ENCODE assay signal across 8 cellular contexts in genomic region chr9:131366745-131367401, GRCh38. TPM values are rescaled to one million over a fixed set of nuclear protein-coding genes. Genes with fewer than 3 reads are reported as not detected.
DNase-seq lines count a peak whose midpoint lies in the region; ATAC-seq, FAIRE-seq and TF ChIP-seq lines count a peak whose summit lies in the region.

No MANE protein-coding gene starts in this region.

- no peaks in the 10 kb centered on the region for H3K9me3 ChIP-seq in GM12878 (replicated peaks; ENCODE audit: control insufficient read depth, insufficient read depth, low read length)

- no peaks in the 10 kb centered on the region for H3K36me3 ChIP-seq in ACC112 (ENCODE audit: insufficient read depth, low read length)
- no peaks in the 10 kb centered on the region for H3K36me3 ChIP-seq in GM12878 (ENCODE audit: control insufficient read depth in 2 of 2, insufficient read depth in 2 of 2, low read length in 1 of 2)

- H3K4me3 Mint-ChIP-seq in HFFc6 = peak overlapping the region; percentile 56

- H3K4me2 ChIP-seq in GM12878 (ENCODE audit: control insufficient read depth, insufficient read depth) = no peak overlapping the region

- ATAC-seq in GM12878 = peak; percentile 64

- H3K27me3 Mint-ChIP-seq in HFFc6 (ENCODE audit: insufficient read depth) = no peaks in the 10 kb centered on the region; the same call in 1 of the 2 replicates

- TF ChIP-seq RAD21 in GM12878 (IDR thresholded peaks at IDR 0.05; ENCODE audit: insufficient read depth, low read depth, low read length) = peak; percentile 40; the same call in 1 of the 2 replicates

- no peaks in the 10 kb centered on the region for H3K9me3 Mint-ChIP-seq in HFFc6

- RAD21 ChIA-PET in GM12878 (lab: Charles Lee; ENCODE audit: unreplicated experiment) = interaction anchor here (2.0 kb wide), 1 partner anchor 31 kb away, joined by 5 read pairs; no protein-coding TSS in a partner anchor

- H2AFZ ChIP-seq in ACC112 (ENCODE audit: low read length, unreplicated experiment) (peak overlapping the region; percentile 83), GM12878 (ENCODE audit: control insufficient read depth, low read depth, low read length) (no peak overlapping the region)

- BruUV-seq in GM12878 (replicated peaks; lab: Mats Ljungman, UMichigan) = no TSS peak

- CTCF ChIA-PET in GM12878 (lab: Yijun Ruan, JAX) = interaction anchor here (0.6 to 2.0 kb wide), 11 partner anchors 11 to 382 kb away, joined by 3 to 9 read pairs (median 4); no protein-coding TSS in a partner anchor

- no peaks in the 10 kb centered on the region for H3K27me3 ChIP-seq in ACC112 (ENCODE audit: insufficient read depth, low read length)
- no peaks in the 10 kb centered on the region for H3K27me3 ChIP-seq in GM12878 (replicated peaks in 1 of 2; ENCODE audit: control insufficient read depth in 2 of 2, insufficient read depth in 2 of 2, low read length in 1 of 2)

- no peak for TF ChIP-seq POLR2A in GM12878 (IDR thresholded peaks at IDR 0.05; ENCODE audit: low read depth, low read length)

- no peak for TF ChIP-seq EP300 in GM12878 (IDR thresholded peaks at IDR 0.05; ENCODE audit: borderline replicate concordance in 1 of 2, control insufficient read depth in 1 of 2, low read depth in 2 of 2, low read length in 2 of 2)

- POLR2A ChIA-PET in GM12878 (lab: Charles Lee) = interaction anchor here (0.5 kb wide), 1 partner anchor 183 kb away, joined by 4 read pairs; no protein-coding TSS in a partner anchor

- H3K9ac ChIP-seq in GM12878 (ENCODE audit: control insufficient read depth, insufficient read depth, low read length) = no peak overlapping the region

- H3K4me1 ChIP-seq in ACC112 (ENCODE audit: control insufficient read depth, insufficient read depth, low read length, unreplicated experiment) (peaks cover 7% of the 10 kb centered on the region), GM12878 (ENCODE audit: control insufficient read depth, insufficient read depth, low read length) (no peaks in the 10 kb centered on the region)

- intact Hi-C loops in GM12878 (cut with micrococcal nuclease; ENCODE audit: unreplicated experiment) = no loop called here

- no peaks in the 10 kb centered on the region for H3K36me3 Mint-ChIP-seq in HFFc6 (ENCODE audit: low read depth)

- FAIRE-seq in GM12878 (lab: Jason Lieb, UNC) = no peak

- peak; percentile 53 for TF ChIP-seq CTCF in HFFc6 (IDR thresholded peaks at IDR 0.05)
- TF ChIP-seq CTCF in GM12878 (IDR thresholded peaks at IDR 0.05 in 2 of 3, conservative IDR thresholded peaks at IDR 0.05 in 1 of 3; ENCODE audit: control insufficient read depth in 2 of 3, extremely low read depth in 1 of 3, insufficient read depth in 1 of 3, low read depth in 3 of 3, low read length in 3 of 3) = peak; percentile 6 to 50 (median 36); a peak in 3 of 6 replicates

- H3K79me2 ChIP-seq in ACC112 (ENCODE audit: control insufficient read depth, insufficient read depth, low read length, unreplicated experiment) (peaks cover 1% of the 10 kb centered on the region), GM12878 (ENCODE audit: control insufficient read depth, insufficient read depth, low read length) (peaks cover under 1% of the 10 kb centered on the region; the same call in 1 of the 2 replicates)

- H3K4me1 Mint-ChIP-seq in HFFc6 (ENCODE audit: low read depth) = peaks cover 10% of the 10 kb centered on the region

- in situ Hi-C loops in GM12878 (cut with MboI) (no loop called here), KBM-7 (cut with MboI; ENCODE audit: low pct_unique_long_range_greater_than_20kb, low sequenced_read_pairs) (no loop called here)

- DNase-seq in HFFc6 (peak; percentile 54), GM12878 (ENCODE audit: low read depth, low spot score) (no peak), kidney tubule cell (ENCODE audit: low spot score) (peak; percentile 69), MV-4-11 (lab: John Stamatoyannopoulos, UW) (no peak), KBM-7 (no peak), T-helper 1 cell (no peak)
- no peak for DNase-seq in activated CD4-positive, alpha-beta T cell treated with anti-CD3 and anti-CD28 coated beads, Interleukin-2, amount 50 U/mL, for 4 hours

- SMC1A ChIA-PET in GM12878 (lab: Charles Lee; ENCODE audit: uncharacterized antibody, unreplicated experiment) = interaction anchor here (0.7 to 1.1 kb wide), 4 partner anchors 113 to 379 kb away, joined by 3 to 5 read pairs (median 4); no protein-coding TSS in a partner anchor

- H3K4me3 ChIP-seq in ACC112 (ENCODE audit: low read depth, low read length) (peak overlapping the region; percentile 9; the same call in 1 of the 2 replicates), GM12878 (no peak overlapping the region)

- H3K27ac Mint-ChIP-seq in HFFc6 = peak overlapping the region; percentile 51

- no peaks in the 10 kb centered on the region for H4K20me1 ChIP-seq in GM12878 (ENCODE audit: control insufficient read depth, insufficient read depth)

- no peak overlapping the region for H3K27ac ChIP-seq in ACC112 (ENCODE audit: low read depth, low read length)
- no peak overlapping the region for H3K27ac ChIP-seq in GM12878 (ENCODE audit: control insufficient read depth, insufficient read depth)

- 24% methylated on average over 6 of the region's 6 CpGs for WGBS in GM12878 (ENCODE audit: insufficient coverage, insufficient replicate concordance, low lambda C conversion rate, missing lambda C conversion rate)

TF ChIP-seq in GM12878, 131 proteins besides CTCF, POLR2A, EP300 and RAD21:
- TF ChIP-seq SMC3 (IDR thresholded peaks at IDR 0.05; ENCODE audit: borderline replicate concordance, low read length) = peak; percentile 29; the same call in 1 of the 2 replicates
- no peak for TF ChIP-seq TCF3 (IDR thresholded peaks at IDR 0.05; ENCODE audit: borderline replicate concordance, insufficient read depth, low read depth, low read length)

RNA-seq across cellular contexts. Expression of gene PRRC2B, which starts 27.0 kb away (rescaled TPM):
- total RNA-seq in HFFc6 (2021; fragmentation: NEBNext Ultra II Directional; extraction: Animal tissue kit (Norgen Biotek cat#: 25700)) = 100 to 1,000 TPM; 130 to 173 (median 145) TPM
- total RNA-seq in GM12878 (2013; cell fraction: nucleolus; rRNA removed) = 179 and 186 TPM in 2 replicates
- total RNA-seq in GM12878 (2014; rRNA removed) (27.8 and 32.0 TPM in 2 replicates), GM12878 (2014; rRNA removed; fragmentation: Illumina TruSeq; extraction: Trizol) (21.2 and 21.6 TPM in 2 replicates), GM12878 (2021) (150 and 155 TPM in 2 replicates)
- polyA plus RNA-seq in GM12878 (2011; ENCODE audit: low read depth) = 45.8 TPM
- polyA plus RNA-seq in GM12878 (2011; rRNA removed) (17.9 and 24.9 TPM in 2 replicates), GM12878 (2014; fragmentation: Illumina TruSeq; extraction: Trizol) (48.9 and 66.0 TPM in 2 replicates), GM12878 (2014; fragmentation: Nextera tagmentation; extraction: Ambion mirVana) (1 to 10 TPM in 1 of 2 experiments, under 1 TPM in 1; 0.84 to 2.0 TPM), GM12878 (2014; rRNA removed) (57.6 and 67.4 TPM in 2 replicates), GM12878 (2016; fragmentation: Nextera tagmentation; extraction: Ambion mirVana) (10 to 100 TPM; 28.0 to 29.3 TPM)
- 21.0 and 25.4 TPM in 2 replicates for polyA plus RNA-seq in GM12878 (2011; cell fraction: cytosol; rRNA removed)
- 79.4 and 91.6 TPM in 2 replicates for polyA plus RNA-seq in GM12878 (2011; cell fraction: nucleus; rRNA removed)
- polyA plus RNA-seq in GM12878 (2012) = 53.4 and 80.1 TPM in 2 replicates
- 55.0 and 58.4 TPM in 2 replicates for polyA minus RNA-seq in GM12878 (2011; rRNA and poly(A)+ RNA removed)
- polyA minus RNA-seq in GM12878 (2011; cell fraction: cytosol; rRNA and poly(A)+ RNA removed) = 24.6 and 29.8 TPM in 2 replicates
- 19.6 and 36.2 TPM in 2 replicates for polyA minus RNA-seq in GM12878 (2011; cell fraction: nucleus; rRNA and poly(A)+ RNA removed)

Comparison
In these comparisons a context has a peak if more than half of its experiments do, and no peak if none do; other contexts are left out.
1. DNase-seq: peak in HFFc6 (single experiment) and kidney tubule cell (single experiment); none in GM12878 (single experiment), activated CD4-positive, alpha-beta T cell treated with anti-CD3 and anti-CD28 coated beads, Interleukin-2, amount 50 U/mL, for 4 hours (0 of 2), MV-4-11 (single experiment), KBM-7 (single experiment) and T-helper 1 cell (0 of 5).